Comparison of ENCODE assay signal across 16 cellular contexts in genomic region chr17:32873114-32873513, GRCh38. TPM values are rescaled to one million over a fixed set of nuclear protein-coding genes. Genes with fewer than 3 reads are reported as not detected.
"Had no signal": no experiment of that assay in that cellular context is flagged by ENCODE, and none has a peak within 500 bp of the region (broad histone marks: within the 10 kb centered on the region; RNA-seq: fewer than 3 reads in every experiment).

No MANE protein-coding gene starts in this region.

- H3K4me2 ChIP-seq: neural progenitor cell had no signal

- H3K27me3 ChIP-seq: brain microvascular endothelial cell, dorsolateral prefrontal cortex, ovary, vagina had no signal

- DNase-seq: activated CD4-positive, alpha-beta T cell treated with anti-CD3 and anti-CD28 coated beads for 1 hour; activated CD4-positive, alpha-beta T cell treated with anti-CD3 and anti-CD28 coated beads, Interleukin-2, amount 50 U/mL, for 4 hours; activated naive CD4-positive, alpha-beta T cell; activated naive CD8-positive, alpha-beta T cell treated with anti-CD3 and anti-CD28 coated beads, Interleukin-2, amount 10 ng/mL, durations not matched to agents 7 days and 5 days; activated T-cell treated with anti-CD3 and anti-CD28 coated beads for 4 hours; brain microvascular endothelial cell; dorsolateral prefrontal cortex; endodermal cell; kidney; left ventricle myocardium superior; ovary; stimulated activated naive CD8-positive, alpha-beta T cell treated with anti-CD3 and anti-CD28 coated beads, Interleukin-15, amount 100 ng/mL, for 72 hours; T-cell had no signal

- H3K27ac ChIP-seq: brain microvascular endothelial cell, neural progenitor cell, ovary, vagina had no signal

- H2AFZ ChIP-seq: neural progenitor cell had no signal

- H3K9me3 ChIP-seq: ovary, vagina had no signal

- H3K9ac ChIP-seq: neural progenitor cell had no signal

- H3K36me3 ChIP-seq: brain microvascular endothelial cell, neural progenitor cell, ovary, vagina had no signal

- H3K4me3 ChIP-seq: dorsolateral prefrontal cortex, neural progenitor cell, ovary, vagina had no signal

- ATAC-seq: left ventricle myocardium superior; sciatic nerve; stimulated activated naive CD8-positive, alpha-beta T cell treated with anti-CD3 and anti-CD28 coated beads, Interleukin-15, amount 100 ng/mL, for 72 hours; T-cell had no signal

RNA-seq across cellular contexts. Expression of gene TMEM98, which starts 54.8 kb away (rescaled TPM):
- total RNA-seq: activated naive CD8-positive, alpha-beta T cell treated with anti-CD3 and anti-CD28 coated beads, Interleukin-2, amount 10 ng/mL, durations not matched to agents 7 days and 5 days had no signal
